19 cellular contexts compared by ENCODE assay signal in the genomic region with DNA sequence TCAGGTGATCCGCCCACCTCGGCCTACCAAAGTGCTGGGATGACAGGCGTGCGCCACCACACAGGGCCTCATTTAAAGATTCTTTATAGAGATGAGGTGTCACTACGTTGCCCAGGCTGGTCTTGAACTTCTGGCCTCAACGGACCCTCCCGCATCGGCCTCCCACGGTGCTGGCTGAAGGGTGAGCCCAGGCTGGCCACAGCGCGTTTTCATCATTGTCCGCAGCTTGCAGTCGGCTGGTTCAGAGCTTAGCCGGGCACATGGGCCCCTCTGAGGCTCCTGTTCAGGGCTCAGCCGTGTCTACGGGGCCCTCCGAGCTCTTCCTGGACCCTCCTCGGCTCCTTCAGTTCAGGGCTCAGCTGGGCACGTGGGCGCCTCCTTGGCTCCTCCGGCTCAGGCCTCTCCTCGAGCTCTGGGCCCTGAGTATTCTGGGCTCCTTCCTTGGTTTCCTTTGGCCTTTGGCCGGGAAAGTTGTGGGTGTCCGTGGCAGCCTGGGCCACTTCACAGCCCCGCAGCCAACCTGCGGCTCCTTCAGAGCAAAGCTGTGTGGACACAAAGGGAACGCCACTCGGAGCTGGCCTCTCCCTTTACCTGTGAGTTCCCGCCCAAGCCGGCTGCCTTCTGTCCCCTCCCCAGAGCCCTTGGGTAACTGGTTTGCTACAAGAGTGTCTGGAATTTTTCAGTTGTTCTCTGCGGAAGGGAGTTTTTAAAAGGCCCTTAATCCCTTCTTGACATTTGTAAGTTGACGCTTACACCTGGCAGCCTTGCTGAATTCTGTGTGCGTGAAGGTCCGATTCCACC. TPM values are rescaled to one million over a fixed set of nuclear protein-coding genes. Genes with fewer than 3 reads are reported as not detected.
DNase-seq lines count a peak whose midpoint lies in the region; ATAC-seq and TF ChIP-seq lines count a peak whose summit lies in the region.
"Had no signal": no experiment of that assay in that cellular context is flagged by ENCODE, and none has a peak within 500 bp of the region (broad histone marks: within the 10 kb centered on the region; RNA-seq: fewer than 3 reads in every experiment).

No MANE protein-coding gene starts in this region.

- TF ChIP-seq CTCF in lung (IDR thresholded peaks at IDR 0.05; ENCODE audit: control extremely low read depth, extremely low read depth) = no peak

- no peak overlapping the region for H3K4me3 ChIP-seq in lung
- H3K4me3 ChIP-seq: ascending aorta, coronary artery, SK-N-MC had no signal

- peak overlapping the region in 1 of 2 donors; percentile 84 for H3K27ac ChIP-seq in lung (ENCODE audit: low read depth in 1 of 2, low read length in 1 of 2)
- H3K27ac ChIP-seq: ascending aorta, coronary artery, SK-N-MC had no signal

- peaks cover 6% of the 10 kb centered on the region for H3K4me1 Mint-ChIP-seq in stimulated activated naive CD8-positive, alpha-beta T cell treated with anti-CD3 and anti-CD28 coated beads, Interleukin-15, amount 100 ng/mL, for 72 hours
- H3K4me1 Mint-ChIP-seq: neural crest cell had no signal

- peaks cover 0 to 3% of the 10 kb centered on the region in 2 donors for H3K9me3 ChIP-seq in lung (ENCODE audit: control insufficient read depth in 2 of 2, insufficient read depth in 1 of 2, low read length in 1 of 2)
- H3K9me3 ChIP-seq: ascending aorta had no signal

- H3K27me3 ChIP-seq in lung (ENCODE audit: control insufficient read depth, insufficient read depth) = no peaks in the 10 kb centered on the region
- H3K27me3 ChIP-seq: ascending aorta had no signal

- H3K9me3 Mint-ChIP-seq in stimulated activated naive CD8-positive, alpha-beta T cell treated with anti-CD3 and anti-CD28 coated beads, Interleukin-15, amount 100 ng/mL, for 72 hours = no peaks in the 10 kb centered on the region
- H3K9me3 Mint-ChIP-seq: stimulated activated naive CD8-positive, alpha-beta T cell treated with anti-CD3 and anti-CD28 coated beads, Interleukin-15, Interleukin-2, amounts not matched to agents 100 ng/mL and 50 ng/mL, for 24 hours had no signal

- peaks cover 0 to 2% of the 10 kb centered on the region in 2 donors for H3K4me1 ChIP-seq in lung (ENCODE audit: control insufficient read depth in 2 of 2, insufficient read depth in 2 of 2, low read length in 2 of 2)
- H3K4me1 ChIP-seq: ascending aorta had no signal

- no peak overlapping the region for H3K27ac Mint-ChIP-seq in stimulated activated naive CD8-positive, alpha-beta T cell treated with anti-CD3 and anti-CD28 coated beads, Interleukin-15, amount 100 ng/mL, for 72 hours
- H3K27ac Mint-ChIP-seq: CD4-positive, alpha-beta memory T cell; stimulated activated naive CD8-positive, alpha-beta T cell treated with anti-CD3 and anti-CD28 coated beads, Interleukin-15, Interleukin-2, amounts not matched to agents 100 ng/mL and 50 ng/mL, for 24 hours had no signal

- H3K27me3 Mint-ChIP-seq in stimulated activated naive CD8-positive, alpha-beta T cell treated with anti-CD3 and anti-CD28 coated beads, Interleukin-15, amount 100 ng/mL, for 72 hours = peaks cover 20% of the 10 kb centered on the region

- 73 to 83% methylated on average over 34 of the region's 34 CpGs for WGBS in lung, 2 donors

- H3K4me3 Mint-ChIP-seq in stimulated activated naive CD8-positive, alpha-beta T cell treated with anti-CD3 and anti-CD28 coated beads, Interleukin-15, amount 100 ng/mL, for 72 hours = no peak overlapping the region
- H3K4me3 Mint-ChIP-seq: CD4-positive, alpha-beta memory T cell; neural crest cell; stimulated activated naive CD8-positive, alpha-beta T cell treated with anti-CD3 and anti-CD28 coated beads, Interleukin-15, Interleukin-2, amounts not matched to agents 100 ng/mL and 50 ng/mL, for 24 hours had no signal

- no peaks in the 10 kb centered on the region for H3K36me3 ChIP-seq in lung (ENCODE audit: control insufficient read depth in 2 of 2, insufficient read depth in 2 of 2, low read length in 2 of 2)
- H3K36me3 ChIP-seq: ascending aorta had no signal

- DNase-seq in DMS53 (lab: John Stamatoyannopoulos, UW) (peak; percentile 63), SW480 (ENCODE audit: low spot score) (peak; percentile 32), lung (ENCODE audit: low spot score) (peak; percentile 84), NCI-H2227 (lab: John Stamatoyannopoulos, UW; ENCODE audit: unreplicated experiment) (no peak), NCI-H2196 (lab: John Stamatoyannopoulos, UW; ENCODE audit: unreplicated experiment) (no peak)
- no peak for DNase-seq in stimulated activated naive CD8-positive, alpha-beta T cell treated with anti-CD3 and anti-CD28 coated beads, Interleukin-15, amount 100 ng/mL, for 72 hours
- DNase-seq: activated CD4-positive, alpha-beta T cell treated with anti-CD3 and anti-CD28 coated beads for 48 hours; activated CD8-positive, alpha-beta memory T cell treated with anti-CD3 and anti-CD28 coated beads, Interleukin-2, amount 50 U/mL, for 48 hours; CD4-positive, alpha-beta memory T cell; EL; NCI-H2029; NCI-H526 treated with DMSO at 0.1 percent for 48 hours; retina had no signal

- ATAC-seq in lung (ENCODE audit: insufficient read depth, low FRiP score) = peak; percentile 36
- no peak for ATAC-seq in stimulated activated naive CD8-positive, alpha-beta T cell treated with anti-CD3 and anti-CD28 coated beads, Interleukin-15, amount 100 ng/mL, for 72 hours

RNA-seq across cellular contexts. Expression of a gene that starts 1.2 kb away (rescaled TPM):
- 100 to 1,000 TPM in 1 of 2 donors, 10 to 100 TPM in 1; 98.8 to 155 TPM for total RNA-seq in lung
- polyA plus RNA-seq in lung = 100 to 1,000 TPM; 116 to 125 TPM
- total RNA-seq: CD4-positive, alpha-beta memory T cell; mesenteric fat pad; neural crest cell had no signal
- polyA plus RNA-seq: CD4-positive, alpha-beta memory T cell had no signal

RNA-seq across cellular contexts. Expression of a gene that starts 18.5 kb away (rescaled TPM):
- 10 to 100 TPM; 31.2 to 40.6 TPM for total RNA-seq in lung
- polyA plus RNA-seq in lung = 10 to 100 TPM; 21.0 to 30.2 TPM

RNA-seq across cellular contexts. Expression of a gene that starts 28.9 kb away (rescaled TPM):
- total RNA-seq in lung = 10 to 100 TPM in 1 of 2 donors, 1 to 10 TPM in 1; 8.2 to 25.2 TPM
- polyA plus RNA-seq in lung = 10 to 100 TPM; 21.8 to 25.6 TPM

RNA-seq across cellular contexts. Expression of a gene that starts 29.1 kb away (rescaled TPM):
- total RNA-seq in lung = 10 to 100 TPM; 13.3 to 16.5 TPM
- polyA plus RNA-seq in lung = 10 to 100 TPM in 1 of 2 donors, 1 to 10 TPM in 1; 7.5 to 17.4 TPM

RNA-seq across cellular contexts. Expression of a gene that starts 32.4 kb away (rescaled TPM):
- total RNA-seq in lung = 10 to 100 TPM in 1 of 2 donors, 1 to 10 TPM in 1; 4.1 to 26.7 TPM
- 10 to 100 TPM; 13.0 to 13.1 TPM for polyA plus RNA-seq in lung

Comparison
In these comparisons a context has a peak if more than half of its experiments do, and no peak if none do; other contexts are left out.
1. DNase-seq: peak in DMS53 (single experiment), SW480 (single experiment) and lung (single experiment); none in stimulated activated naive CD8-positive, alpha-beta T cell treated with anti-CD3 and anti-CD28 coated beads, Interleukin-15, amount 100 ng/mL, for 72 hours (0 of 2), NCI-H2227 (single experiment) and NCI-H2196 (single experiment).